In genomic region chr6:43088654-43089056, GRCh38 we compare ENCODE assay signal across 1 cellular context.
TF ChIP-seq lines count a peak whose summit lies in the region.

No MANE protein-coding gene starts in this region.

TF ChIP-seq in HEK293, 187 proteins besides CTCF, POLR2A, EP300 and RAD21 (continued from another document and continues in another):
- TF ChIP-seq, protein P1, sequence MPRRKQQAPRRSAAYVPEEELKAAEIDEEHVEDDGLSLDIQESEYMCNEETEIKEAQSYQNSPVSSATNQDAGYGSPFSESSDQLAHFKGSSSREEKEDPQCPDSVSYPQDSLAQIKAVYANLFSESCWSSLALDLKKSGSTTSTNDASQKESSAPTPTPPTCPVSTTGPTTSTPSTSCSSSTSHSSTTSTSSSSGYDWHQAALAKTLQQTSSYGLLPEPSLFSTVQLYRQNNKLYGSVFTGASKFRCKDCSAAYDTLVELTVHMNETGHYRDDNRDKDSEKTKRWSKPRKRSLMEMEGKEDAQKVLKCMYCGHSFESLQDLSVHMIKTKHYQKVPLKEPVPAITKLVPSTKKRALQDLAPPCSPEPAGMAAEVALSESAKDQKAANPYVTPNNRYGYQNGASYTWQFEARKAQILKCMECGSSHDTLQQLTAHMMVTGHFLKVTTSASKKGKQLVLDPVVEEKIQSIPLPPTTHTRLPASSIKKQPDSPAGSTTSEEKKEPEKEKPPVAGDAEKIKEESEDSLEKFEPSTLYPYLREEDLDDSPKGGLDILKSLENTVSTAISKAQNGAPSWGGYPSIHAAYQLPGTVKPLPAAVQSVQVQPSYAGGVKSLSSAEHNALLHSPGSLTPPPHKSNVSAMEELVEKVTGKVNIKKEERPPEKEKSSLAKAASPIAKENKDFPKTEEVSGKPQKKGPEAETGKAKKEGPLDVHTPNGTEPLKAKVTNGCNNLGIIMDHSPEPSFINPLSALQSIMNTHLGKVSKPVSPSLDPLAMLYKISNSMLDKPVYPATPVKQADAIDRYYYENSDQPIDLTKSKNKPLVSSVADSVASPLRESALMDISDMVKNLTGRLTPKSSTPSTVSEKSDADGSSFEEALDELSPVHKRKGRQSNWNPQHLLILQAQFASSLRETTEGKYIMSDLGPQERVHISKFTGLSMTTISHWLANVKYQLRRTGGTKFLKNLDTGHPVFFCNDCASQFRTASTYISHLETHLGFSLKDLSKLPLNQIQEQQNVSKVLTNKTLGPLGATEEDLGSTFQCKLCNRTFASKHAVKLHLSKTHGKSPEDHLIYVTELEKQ (tag by site-specific recombination; IDR thresholded peaks at IDR 0.05; ENCODE audit: borderline replicate concordance), result peak; percentile 63; the same call in 1 of the 2 replicates
- TF ChIP-seq ZFP37 (tag by site-specific recombination; IDR thresholded peaks at IDR 0.05) (peak; percentile 93), BCL11B (tag by site-specific recombination; IDR thresholded peaks at IDR 0.05; ENCODE audit: low read depth) (no peak), ZNF580 (tag by site-specific recombination; IDR thresholded peaks at IDR 0.05) (peak; percentile 80; the same call in 1 of the 2 replicates), ZNF138 (tag by site-specific recombination; IDR thresholded peaks at IDR 0.05; ENCODE audit: borderline replicate concordance) (peak; percentile 98), ZNF843 (tag by site-specific recombination; IDR thresholded peaks at IDR 0.05) (0 out of 2 replicates have a peak, but pooled peaks have one; percentile 23), YY1 (tag by site-specific recombination; IDR thresholded peaks at IDR 0.05) (no peak), ZNF561 (tag by site-specific recombination; IDR thresholded peaks at IDR 0.05; ENCODE audit: borderline replicate concordance) (no peak), ZNF175 (tag by site-specific recombination; IDR thresholded peaks at IDR 0.05) (no peak; the same call in 1 of the 2 replicates), ZEB2 (tag by site-specific recombination; IDR thresholded peaks at IDR 0.05) (no peak), ZNF280C (tag by site-specific recombination; IDR thresholded peaks at IDR 0.05) (no peak), ZNF148 (tag by site-specific recombination; IDR thresholded peaks at IDR 0.05; ENCODE audit: borderline replicate concordance) (no peak), ZNF2 (tag by site-specific recombination; IDR thresholded peaks at IDR 0.05) (no peak), ZNF623 (tag by site-specific recombination; IDR thresholded peaks at IDR 0.05) (peak; percentile 90), SP7 (tag by site-specific recombination; IDR thresholded peaks at IDR 0.05) (no peak), ZNF10 (tag by site-specific recombination; IDR thresholded peaks at IDR 0.05) (peak; percentile 42; the same call in 1 of the 2 replicates), ZNF202 (tag by site-specific recombination; IDR thresholded peaks at IDR 0.05; ENCODE audit: borderline replicate concordance) (peak; percentile 99), ZNF664 (tag by site-specific recombination; IDR thresholded peaks at IDR 0.05) (peak; percentile 95), GLIS1 (tag by site-specific recombination; IDR thresholded peaks at IDR 0.05) (peak; percentile 86), ZNF112 (tag by site-specific recombination; IDR thresholded peaks at IDR 0.05) (no peak), ZNF223 (tag by site-specific recombination; IDR thresholded peaks at IDR 0.05) (peak; percentile 89), ZNF830 (tag by site-specific recombination; IDR thresholded peaks at IDR 0.05; ENCODE audit: low read depth) (no peak), ZNF426 (tag by site-specific recombination; IDR thresholded peaks at IDR 0.05) (peak; percentile 99), ZNF747 (tag by site-specific recombination; IDR thresholded peaks at IDR 0.05) (no peak), MYNN (tag by site-specific recombination; IDR thresholded peaks at IDR 0.05; ENCODE audit: borderline replicate concordance) (peak; percentile 65; the same call in 1 of the 2 replicates), ZNF626 (tag by site-specific recombination; IDR thresholded peaks at IDR 0.05) (no peak), ZNF23 (tag by site-specific recombination; IDR thresholded peaks at IDR 0.05; ENCODE audit: borderline replicate concordance) (no peak), ZNF433 (tag by site-specific recombination; IDR thresholded peaks at IDR 0.05; ENCODE audit: low read depth) (peak; percentile 97), EGR2 (tag by site-specific recombination; IDR thresholded peaks at IDR 0.05; ENCODE audit: low read depth) (peak; percentile 95), ZNF529 (tag by site-specific recombination; IDR thresholded peaks at IDR 0.05; ENCODE audit: insufficient replicate concordance) (peak; percentile 76), ZNF624 (tag by site-specific recombination; IDR thresholded peaks at IDR 0.05) (no peak), ZNF366 (tag by site-specific recombination; conservative IDR thresholded peaks at IDR 0.05) (peak; percentile 38; the same call in 1 of the 2 replicates), HIC1 (tag by site-specific recombination; IDR thresholded peaks at IDR 0.05) (peak; percentile 62), WT1 (tag by site-specific recombination; IDR thresholded peaks at IDR 0.05) (0 out of 2 replicates have a peak, but pooled peaks have one; percentile 32), ZNF121 (tag by site-specific recombination; IDR thresholded peaks at IDR 0.05) (peak; percentile 68; the same call in 1 of the 2 replicates), ZNF785 (tag by site-specific recombination; IDR thresholded peaks at IDR 0.05) (0 out of 2 replicates have a peak, but pooled peaks have one; percentile 49), ZNF510 (tag by site-specific recombination; IDR thresholded peaks at IDR 0.05; ENCODE audit: insufficient replicate concordance) (no peak), RBAK (tag by site-specific recombination; IDR thresholded peaks at IDR 0.05) (peak; percentile 89), ZNF658 (tag by site-specific recombination; IDR thresholded peaks at IDR 0.05) (no peak), ZBTB1 (tag by site-specific recombination; IDR thresholded peaks at IDR 0.05) (peak; percentile 86; the same call in 1 of the 2 replicates), ZNF157 (tag by site-specific recombination; IDR thresholded peaks at IDR 0.05) (no peak), ZNF791 (tag by site-specific recombination; IDR thresholded peaks at IDR 0.05) (peak; percentile 83), ZNF548 (tag by site-specific recombination; IDR thresholded peaks at IDR 0.05) (no peak; the same call in 1 of the 2 replicates), KLF7 (tag by site-specific recombination; IDR thresholded peaks at IDR 0.05; ENCODE audit: borderline replicate concordance) (peak; percentile 74; the same call in 1 of the 2 replicates), ZNF266 (tag by site-specific recombination; IDR thresholded peaks at IDR 0.05; ENCODE audit: low read depth) (peak; percentile 98), MZF1 (tag by site-specific recombination; IDR thresholded peaks at IDR 0.05; ENCODE audit: borderline replicate concordance) (peak; percentile 80; the same call in 1 of the 2 replicates), ZSCAN23 (tag by site-specific recombination; IDR thresholded peaks at IDR 0.05) (peak; percentile 81; the same call in 1 of the 2 replicates), ZNF404 (tag by site-specific recombination; IDR thresholded peaks at IDR 0.05) (peak; percentile 99), GFI1B (tag by site-specific recombination; IDR thresholded peaks at IDR 0.05) (peak; percentile 73), ZXDB (tag by site-specific recombination; IDR thresholded peaks at IDR 0.05) (peak; percentile 87), OSR2 (tag by site-specific recombination; IDR thresholded peaks at IDR 0.05) (peak; percentile 28; the same call in 1 of the 2 replicates)
- TF ChIP-seq, protein P2, sequence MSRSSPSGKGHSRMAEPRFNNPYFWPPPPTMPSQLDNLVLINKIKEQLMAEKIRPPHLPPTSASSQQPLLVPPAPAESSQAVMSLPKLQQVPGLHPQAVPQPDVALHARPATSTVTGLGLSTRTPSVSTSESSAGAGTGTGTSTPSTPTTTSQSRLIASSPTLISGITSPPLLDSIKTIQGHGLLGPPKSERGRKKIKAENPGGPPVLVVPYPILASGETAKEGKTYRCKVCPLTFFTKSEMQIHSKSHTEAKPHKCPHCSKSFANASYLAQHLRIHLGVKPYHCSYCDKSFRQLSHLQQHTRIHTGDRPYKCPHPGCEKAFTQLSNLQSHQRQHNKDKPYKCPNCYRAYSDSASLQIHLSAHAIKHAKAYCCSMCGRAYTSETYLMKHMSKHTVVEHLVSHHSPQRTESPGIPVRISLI (tag by site-specific recombination; IDR thresholded peaks at IDR 0.05), result peak; percentile 13; the same call in 1 of the 2 replicates
- TF ChIP-seq, protein P3, sequence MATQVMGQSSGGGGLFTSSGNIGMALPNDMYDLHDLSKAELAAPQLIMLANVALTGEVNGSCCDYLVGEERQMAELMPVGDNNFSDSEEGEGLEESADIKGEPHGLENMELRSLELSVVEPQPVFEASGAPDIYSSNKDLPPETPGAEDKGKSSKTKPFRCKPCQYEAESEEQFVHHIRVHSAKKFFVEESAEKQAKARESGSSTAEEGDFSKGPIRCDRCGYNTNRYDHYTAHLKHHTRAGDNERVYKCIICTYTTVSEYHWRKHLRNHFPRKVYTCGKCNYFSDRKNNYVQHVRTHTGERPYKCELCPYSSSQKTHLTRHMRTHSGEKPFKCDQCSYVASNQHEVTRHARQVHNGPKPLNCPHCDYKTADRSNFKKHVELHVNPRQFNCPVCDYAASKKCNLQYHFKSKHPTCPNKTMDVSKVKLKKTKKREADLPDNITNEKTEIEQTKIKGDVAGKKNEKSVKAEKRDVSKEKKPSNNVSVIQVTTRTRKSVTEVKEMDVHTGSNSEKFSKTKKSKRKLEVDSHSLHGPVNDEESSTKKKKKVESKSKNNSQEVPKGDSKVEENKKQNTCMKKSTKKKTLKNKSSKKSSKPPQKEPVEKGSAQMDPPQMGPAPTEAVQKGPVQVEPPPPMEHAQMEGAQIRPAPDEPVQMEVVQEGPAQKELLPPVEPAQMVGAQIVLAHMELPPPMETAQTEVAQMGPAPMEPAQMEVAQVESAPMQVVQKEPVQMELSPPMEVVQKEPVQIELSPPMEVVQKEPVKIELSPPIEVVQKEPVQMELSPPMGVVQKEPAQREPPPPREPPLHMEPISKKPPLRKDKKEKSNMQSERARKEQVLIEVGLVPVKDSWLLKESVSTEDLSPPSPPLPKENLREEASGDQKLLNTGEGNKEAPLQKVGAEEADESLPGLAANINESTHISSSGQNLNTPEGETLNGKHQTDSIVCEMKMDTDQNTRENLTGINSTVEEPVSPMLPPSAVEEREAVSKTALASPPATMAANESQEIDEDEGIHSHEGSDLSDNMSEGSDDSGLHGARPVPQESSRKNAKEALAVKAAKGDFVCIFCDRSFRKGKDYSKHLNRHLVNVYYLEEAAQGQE (tag by site-specific recombination; IDR thresholded peaks at IDR 0.05), result peak; percentile 89
